21 cellular contexts compared by ENCODE assay signal in genomic region chr6:22447191-22447590, GRCh38.
A peak's percentile ranks its signal among the peaks of the same experiment; 100 is the strongest.
DNase-seq lines count a peak whose midpoint lies in the region; ATAC-seq and TF ChIP-seq lines count a peak whose summit lies in the region.
"Had no signal": no experiment of that assay in that cellular context is flagged by ENCODE, and none has a peak within 500 bp of the region (broad histone marks: within the 10 kb centered on the region; RNA-seq: fewer than 3 reads in every experiment).

No MANE protein-coding gene starts in this region.

- H3K4me1 ChIP-seq in ectodermal cell (ENCODE audit: control insufficient read depth, insufficient read depth, low read length) (peaks cover 11% of the 10 kb centered on the region), uterus (no peaks in the 10 kb centered on the region)
- H3K4me1 ChIP-seq: right lobe of liver, transverse colon had no signal

- H3K4me3 ChIP-seq in ectodermal cell (ENCODE audit: insufficient read depth, low read depth, low read length) (no peak overlapping the region), uterus (no peak overlapping the region)
- H3K4me3 ChIP-seq: coronary artery, right lobe of liver, transverse colon had no signal

- TF ChIP-seq POLR2A in uterus (IDR thresholded peaks at IDR 0.05) = no peak

- no peaks in the 10 kb centered on the region for H3K9me3 Mint-ChIP-seq in mesothelial cell of epicardium
- H3K9me3 Mint-ChIP-seq: activated CD8-positive, alpha-beta T cell treated with anti-CD3 and anti-CD28 coated beads for 36 hours; naive B cell had no signal

- H3K36me3 Mint-ChIP-seq in mesothelial cell of epicardium = no peaks in the 10 kb centered on the region
- H3K36me3 Mint-ChIP-seq: naive B cell had no signal

- H3K27me3 ChIP-seq in ectodermal cell (ENCODE audit: control insufficient read depth, insufficient read depth, low read length, poor library complexity, severe bottlenecking) (no peaks in the 10 kb centered on the region), uterus (no peaks in the 10 kb centered on the region)
- H3K27me3 ChIP-seq: right lobe of liver, transverse colon had no signal

- H3K27ac ChIP-seq in ectodermal cell (ENCODE audit: insufficient read depth, low read depth, low read length, poor library complexity, severe bottlenecking) (peak overlapping the region; percentile 64), uterus (peak overlapping the region; percentile 40 to 72)
- H3K27ac ChIP-seq: coronary artery, right lobe of liver, transverse colon had no signal

- peak overlapping the region; percentile 92 for H3K27ac Mint-ChIP-seq in mesothelial cell of epicardium
- H3K27ac Mint-ChIP-seq: activated CD8-positive, alpha-beta T cell treated with anti-CD3 and anti-CD28 coated beads for 36 hours; activated T-helper 17 cell treated with anti-CD3 and anti-CD28 coated beads, Interleukin-2, amount 50 U/mL, for 72 hours had no signal

- no peak overlapping the region for H3K4me3 Mint-ChIP-seq in mesothelial cell of epicardium
- H3K4me3 Mint-ChIP-seq: activated CD8-positive, alpha-beta T cell treated with anti-CD3 and anti-CD28 coated beads for 36 hours; activated T-helper 17 cell treated with anti-CD3 and anti-CD28 coated beads, Interleukin-2, amount 50 U/mL, for 72 hours; naive B cell had no signal

- no peaks in the 10 kb centered on the region for H3K27me3 Mint-ChIP-seq in mesothelial cell of epicardium (ENCODE audit: low read depth)
- H3K27me3 Mint-ChIP-seq: activated CD8-positive, alpha-beta T cell treated with anti-CD3 and anti-CD28 coated beads for 36 hours; activated T-helper 17 cell treated with anti-CD3 and anti-CD28 coated beads, Interleukin-2, amount 50 U/mL, for 72 hours; naive B cell had no signal

- intact Hi-C loops in Right ventricle myocardium inferior (cut with DNase I) (no loop called here), cardiac septum (cut with DNase I) (no loop called here), uterus (cut with DNase I; ENCODE audit: low total_unique reads) (no loop called here)

- ATAC-seq in Right ventricle myocardium inferior (peak; percentile 66), HG02852 (IDR thresholded peaks at IDR 0.05; ENCODE audit: unreplicated experiment) (no peak), HG03460 (IDR thresholded peaks at IDR 0.05; ENCODE audit: unreplicated experiment) (no peak)
- ATAC-seq: activated CD8-positive, alpha-beta T cell treated with anti-CD3 and anti-CD28 coated beads for 36 hours; activated T-helper 17 cell treated with anti-CD3 and anti-CD28 coated beads, Interleukin-2, amount 50 U/mL, for 72 hours; right lobe of liver had no signal

- peak; percentile 27 for DNase-seq in Right ventricle myocardium inferior (ENCODE audit: missing footprints)
- DNase-seq in cardiac septum (ENCODE audit: low spot score) = no peak
- no peak for DNase-seq in mesothelial cell of epicardium (ENCODE audit: low spot score in 2 of 2, unreplicated experiment in 2 of 2)
- DNase-seq in uterus = no peak
- no peak for DNase-seq in activated CD4-positive, alpha-beta T cell treated with anti-CD3 and anti-CD28 coated beads for 1 hour
- DNase-seq: activated CD8-positive, alpha-beta T cell treated with anti-CD3 and anti-CD28 coated beads for 36 hours; amniotic stem cell; COR-L47; GF-D8; hypothalamus; naive B cell; NCI-H2081; right lobe of liver; SK-N-SH; stimulated activated CD4-positive, alpha-beta T cell treated with anti-CD3 and anti-CD28 coated beads, Interleukin-4, amount 100 ng/mL, for 24 hours; transverse colon had no signal

- peaks cover 29% of the 10 kb centered on the region for H3K4me1 Mint-ChIP-seq in mesothelial cell of epicardium
- H3K4me1 Mint-ChIP-seq: activated T-helper 17 cell treated with anti-CD3 and anti-CD28 coated beads, Interleukin-2, amount 50 U/mL, for 72 hours; naive B cell had no signal

- no peaks in the 10 kb centered on the region for H3K36me3 ChIP-seq in ectodermal cell (ENCODE audit: control insufficient read depth, insufficient read depth, low read length)
- no peaks in the 10 kb centered on the region for H3K36me3 ChIP-seq in uterus
- H3K36me3 ChIP-seq: right lobe of liver, transverse colon had no signal

- TF ChIP-seq CTCF in mesothelial cell of epicardium (IDR thresholded peaks at IDR 0.05; ENCODE audit: unreplicated experiment) (no peak), uterus (IDR thresholded peaks at IDR 0.05) (no peak)

- H3K9me3 ChIP-seq in ectodermal cell (ENCODE audit: control insufficient read depth, low read length) (no peaks in the 10 kb centered on the region), uterus (no peaks in the 10 kb centered on the region)
- H3K9me3 ChIP-seq: right lobe of liver, SK-N-SH, transverse colon had no signal

- 75 to 85% methylated on average over 8 of the region's 8 CpGs for WGBS in ectodermal cell, 2 experiments
